Comparison of ENCODE assay signal across 2 cellular contexts in the genomic region with DNA sequence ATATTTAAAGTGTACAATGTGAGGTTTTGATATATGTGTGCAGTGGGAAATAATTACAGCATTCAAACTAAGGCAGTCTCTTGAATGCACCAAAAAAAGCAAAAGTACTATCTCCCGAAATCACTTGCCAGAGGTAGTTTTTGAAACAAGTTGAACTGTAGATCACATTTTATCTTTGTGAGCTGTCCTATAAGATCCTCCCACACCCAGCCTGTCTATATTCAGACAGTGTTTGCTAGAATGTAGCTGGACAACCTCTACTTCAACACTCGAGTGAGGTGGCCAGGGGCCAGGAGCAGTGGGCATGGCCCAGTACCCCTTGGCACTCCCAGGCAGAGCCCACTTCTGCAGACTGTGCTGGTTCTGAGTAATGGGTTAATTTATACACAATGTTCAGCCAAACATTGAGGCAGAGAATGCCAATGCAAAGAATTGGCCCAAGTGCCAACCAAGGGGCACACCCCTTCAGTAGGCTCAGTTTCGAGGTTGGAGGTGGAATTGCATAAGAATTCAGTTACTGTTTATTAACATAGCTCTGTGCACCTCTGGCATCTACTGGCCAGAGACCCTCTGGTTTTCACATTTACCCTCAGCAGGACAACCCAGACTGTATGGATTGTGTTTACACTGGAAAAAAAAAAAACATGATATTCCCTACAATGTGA.
TF ChIP-seq lines count a peak whose summit lies in the region.

No MANE protein-coding gene starts in this region.

TF ChIP-seq in IMR-90, 13 proteins besides CTCF, POLR2A, EP300 and RAD21:
- TF ChIP-seq MAZ (IDR thresholded peaks at IDR 0.05; ENCODE audit: borderline replicate concordance, low read depth, low read length) (no peak), CEBPB (IDR thresholded peaks at IDR 0.05; ENCODE audit: low read depth, low read length) (0 out of 2 replicates have a peak, but pooled peaks have one; percentile 10)
TF ChIP-seq in IMR-90: peak in this region for 1.

TF ChIP-seq in GM23338, 12 proteins besides CTCF, POLR2A, EP300 and RAD21:
- no peak for TF ChIP-seq ZNF331 (CRISPR knock-in tag; IDR thresholded peaks at IDR 0.05; ENCODE audit: low read depth)
- TF ChIP-seq JUNB (IDR thresholded peaks at IDR 0.05; ENCODE audit: unreplicated experiment), result no peak
- TF ChIP-seq, protein P1, sequence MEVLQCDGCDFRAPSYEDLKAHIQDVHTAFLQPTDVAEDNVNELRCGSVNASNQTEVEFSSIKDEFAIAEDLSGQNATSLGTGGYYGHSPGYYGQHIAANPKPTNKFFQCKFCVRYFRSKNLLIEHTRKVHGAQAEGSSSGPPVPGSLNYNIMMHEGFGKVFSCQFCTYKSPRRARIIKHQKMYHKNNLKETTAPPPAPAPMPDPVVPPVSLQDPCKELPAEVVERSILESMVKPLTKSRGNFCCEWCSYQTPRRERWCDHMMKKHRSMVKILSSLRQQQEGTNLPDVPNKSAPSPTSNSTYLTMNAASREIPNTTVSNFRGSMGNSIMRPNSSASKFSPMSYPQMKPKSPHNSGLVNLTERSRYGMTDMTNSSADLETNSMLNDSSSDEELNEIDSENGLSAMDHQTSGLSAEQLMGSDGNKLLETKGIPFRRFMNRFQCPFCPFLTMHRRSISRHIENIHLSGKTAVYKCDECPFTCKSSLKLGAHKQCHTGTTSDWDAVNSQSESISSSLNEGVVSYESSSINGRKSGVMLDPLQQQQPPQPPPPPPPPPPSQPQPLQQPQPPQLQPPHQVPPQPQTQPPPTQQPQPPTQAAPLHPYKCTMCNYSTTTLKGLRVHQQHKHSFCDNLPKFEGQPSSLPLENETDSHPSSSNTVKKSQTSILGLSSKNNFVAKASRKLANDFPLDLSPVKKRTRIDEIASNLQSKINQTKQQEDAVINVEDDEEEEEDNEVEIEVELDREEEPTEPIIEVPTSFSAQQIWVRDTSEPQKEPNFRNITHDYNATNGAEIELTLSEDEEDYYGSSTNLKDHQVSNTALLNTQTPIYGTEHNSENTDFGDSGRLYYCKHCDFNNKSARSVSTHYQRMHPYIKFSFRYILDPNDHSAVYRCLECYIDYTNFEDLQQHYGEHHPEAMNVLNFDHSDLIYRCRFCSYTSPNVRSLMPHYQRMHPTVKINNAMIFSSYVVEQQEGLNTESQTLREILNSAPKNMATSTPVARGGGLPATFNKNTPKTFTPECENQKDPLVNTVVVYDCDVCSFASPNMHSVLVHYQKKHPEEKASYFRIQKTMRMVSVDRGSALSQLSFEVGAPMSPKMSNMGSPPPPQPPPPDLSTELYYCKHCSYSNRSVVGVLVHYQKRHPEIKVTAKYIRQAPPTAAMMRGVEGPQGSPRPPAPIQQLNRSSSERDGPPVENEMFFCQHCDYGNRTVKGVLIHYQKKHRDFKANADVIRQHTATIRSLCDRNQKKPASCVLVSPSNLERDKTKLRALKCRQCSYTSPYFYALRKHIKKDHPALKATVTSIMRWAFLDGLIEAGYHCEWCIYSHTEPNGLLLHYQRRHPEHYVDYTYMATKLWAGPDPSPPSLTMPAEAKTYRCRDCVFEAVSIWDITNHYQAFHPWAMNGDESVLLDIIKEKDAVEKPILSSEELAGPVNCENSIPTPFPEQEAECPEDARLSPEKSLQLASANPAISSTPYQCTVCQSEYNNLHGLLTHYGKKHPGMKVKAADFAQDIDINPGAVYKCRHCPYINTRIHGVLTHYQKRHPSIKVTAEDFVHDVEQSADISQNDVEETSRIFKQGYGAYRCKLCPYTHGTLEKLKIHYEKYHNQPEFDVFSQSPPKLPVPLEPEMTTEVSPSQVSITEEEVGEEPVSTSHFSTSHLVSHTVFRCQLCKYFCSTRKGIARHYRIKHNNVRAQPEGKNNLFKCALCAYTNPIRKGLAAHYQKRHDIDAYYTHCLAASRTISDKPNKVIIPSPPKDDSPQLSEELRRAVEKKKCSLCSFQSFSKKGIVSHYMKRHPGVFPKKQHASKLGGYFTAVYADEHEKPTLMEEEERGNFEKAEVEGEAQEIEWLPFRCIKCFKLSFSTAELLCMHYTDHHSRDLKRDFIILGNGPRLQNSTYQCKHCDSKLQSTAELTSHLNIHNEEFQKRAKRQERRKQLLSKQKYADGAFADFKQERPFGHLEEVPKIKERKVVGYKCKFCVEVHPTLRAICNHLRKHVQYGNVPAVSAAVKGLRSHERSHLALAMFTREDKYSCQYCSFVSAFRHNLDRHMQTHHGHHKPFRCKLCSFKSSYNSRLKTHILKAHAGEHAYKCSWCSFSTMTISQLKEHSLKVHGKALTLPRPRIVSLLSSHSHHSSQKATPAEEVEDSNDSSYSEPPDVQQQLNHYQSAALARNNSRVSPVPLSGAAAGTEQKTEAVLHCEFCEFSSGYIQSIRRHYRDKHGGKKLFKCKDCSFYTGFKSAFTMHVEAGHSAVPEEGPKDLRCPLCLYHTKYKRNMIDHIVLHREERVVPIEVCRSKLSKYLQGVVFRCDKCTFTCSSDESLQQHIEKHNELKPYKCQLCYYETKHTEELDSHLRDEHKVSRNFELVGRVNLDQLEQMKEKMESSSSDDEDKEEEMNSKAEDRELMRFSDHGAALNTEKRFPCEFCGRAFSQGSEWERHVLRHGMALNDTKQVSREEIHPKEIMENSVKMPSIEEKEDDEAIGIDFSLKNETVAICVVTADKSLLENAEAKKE (CRISPR knock-in tag; IDR thresholded peaks at IDR 0.05), result no peak
- TF ChIP-seq, protein P2, sequence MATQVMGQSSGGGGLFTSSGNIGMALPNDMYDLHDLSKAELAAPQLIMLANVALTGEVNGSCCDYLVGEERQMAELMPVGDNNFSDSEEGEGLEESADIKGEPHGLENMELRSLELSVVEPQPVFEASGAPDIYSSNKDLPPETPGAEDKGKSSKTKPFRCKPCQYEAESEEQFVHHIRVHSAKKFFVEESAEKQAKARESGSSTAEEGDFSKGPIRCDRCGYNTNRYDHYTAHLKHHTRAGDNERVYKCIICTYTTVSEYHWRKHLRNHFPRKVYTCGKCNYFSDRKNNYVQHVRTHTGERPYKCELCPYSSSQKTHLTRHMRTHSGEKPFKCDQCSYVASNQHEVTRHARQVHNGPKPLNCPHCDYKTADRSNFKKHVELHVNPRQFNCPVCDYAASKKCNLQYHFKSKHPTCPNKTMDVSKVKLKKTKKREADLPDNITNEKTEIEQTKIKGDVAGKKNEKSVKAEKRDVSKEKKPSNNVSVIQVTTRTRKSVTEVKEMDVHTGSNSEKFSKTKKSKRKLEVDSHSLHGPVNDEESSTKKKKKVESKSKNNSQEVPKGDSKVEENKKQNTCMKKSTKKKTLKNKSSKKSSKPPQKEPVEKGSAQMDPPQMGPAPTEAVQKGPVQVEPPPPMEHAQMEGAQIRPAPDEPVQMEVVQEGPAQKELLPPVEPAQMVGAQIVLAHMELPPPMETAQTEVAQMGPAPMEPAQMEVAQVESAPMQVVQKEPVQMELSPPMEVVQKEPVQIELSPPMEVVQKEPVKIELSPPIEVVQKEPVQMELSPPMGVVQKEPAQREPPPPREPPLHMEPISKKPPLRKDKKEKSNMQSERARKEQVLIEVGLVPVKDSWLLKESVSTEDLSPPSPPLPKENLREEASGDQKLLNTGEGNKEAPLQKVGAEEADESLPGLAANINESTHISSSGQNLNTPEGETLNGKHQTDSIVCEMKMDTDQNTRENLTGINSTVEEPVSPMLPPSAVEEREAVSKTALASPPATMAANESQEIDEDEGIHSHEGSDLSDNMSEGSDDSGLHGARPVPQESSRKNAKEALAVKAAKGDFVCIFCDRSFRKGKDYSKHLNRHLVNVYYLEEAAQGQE (IDR thresholded peaks at IDR 0.05; ENCODE audit: unreplicated experiment), result no peak
- no peak for TF ChIP-seq ZNF114 (CRISPR knock-in tag; IDR thresholded peaks at IDR 0.05)
- no peak for TF ChIP-seq POLR2AphosphoS5 (IDR thresholded peaks at IDR 0.05; ENCODE audit: low read depth)
- no peak for TF ChIP-seq NANOG (IDR thresholded peaks at IDR 0.05; ENCODE audit: borderline replicate concordance)
- TF ChIP-seq, protein P3, sequence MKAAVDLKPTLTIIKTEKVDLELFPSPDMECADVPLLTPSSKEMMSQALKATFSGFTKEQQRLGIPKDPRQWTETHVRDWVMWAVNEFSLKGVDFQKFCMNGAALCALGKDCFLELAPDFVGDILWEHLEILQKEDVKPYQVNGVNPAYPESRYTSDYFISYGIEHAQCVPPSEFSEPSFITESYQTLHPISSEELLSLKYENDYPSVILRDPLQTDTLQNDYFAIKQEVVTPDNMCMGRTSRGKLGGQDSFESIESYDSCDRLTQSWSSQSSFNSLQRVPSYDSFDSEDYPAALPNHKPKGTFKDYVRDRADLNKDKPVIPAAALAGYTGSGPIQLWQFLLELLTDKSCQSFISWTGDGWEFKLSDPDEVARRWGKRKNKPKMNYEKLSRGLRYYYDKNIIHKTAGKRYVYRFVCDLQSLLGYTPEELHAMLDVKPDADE (IDR thresholded peaks at IDR 0.05), result no peak
- no peak for TF ChIP-seq CREB1 (CRISPR knock-in tag; IDR thresholded peaks at IDR 0.05; ENCODE audit: low read depth)
- no peak for TF ChIP-seq EZH2phosphoT487 (IDR thresholded peaks at IDR 0.05; ENCODE audit: unreplicated experiment)
